In genomic region chr16:67892899-67893790, GRCh38 we compare ENCODE assay signal across 8 cellular contexts. TPM values are rescaled to one million over a fixed set of nuclear protein-coding genes. Genes with fewer than 3 reads are reported as not detected.
A peak's percentile ranks its signal among the peaks of the same experiment; 100 is the strongest.
DNase-seq lines count a peak whose midpoint lies in the region; ATAC-seq, FAIRE-seq and TF ChIP-seq lines count a peak whose summit lies in the region.

Gene PSKH1, plus strand, starts transcription at chr16:67893254. Its CDS starts 15,496 bp downstream, at chr16:67908750.

- H3K18ac ChIP-seq in H1 (ENCODE audit: extremely low read depth, low read length): no peak within 1 kb of the TSS; the same call in 1 of the 2 replicates
- peak within 1 kb of the TSS; percentile 62 for H3K18ac ChIP-seq in mesendoderm (ENCODE audit: low read length)

- DNase-seq in COLO829 (ENCODE audit: low spot score): peak; percentile 99
- DNase-seq in NT2/D1 (ENCODE audit: low read depth, low spot score): peak; percentile 96
- peak; percentile 98 for DNase-seq in activated CD8-positive, alpha-beta memory T cell treated with anti-CD3 and anti-CD28 coated beads, Interleukin-2, amount 10 ng/mL, durations not matched to agents 7 days and 5 days
- DNase-seq in H1 (ENCODE audit: low read depth in 1 of 2, low spot score in 2 of 2): peak; percentile 90 to 93
- DNase-seq in mesendoderm: peak; percentile 99
- DNase-seq in stimulated activated CD8-positive, alpha-beta memory T cell treated with anti-CD3 and anti-CD28 coated beads, Interleukin-12 subunit alpha, Interleukin-12 subunit beta, amount 100 ng/mL, for 4 hours (ENCODE audit: low read depth): peak; percentile 87

- peak within 1 kb of the TSS; percentile 94 for H4K5ac ChIP-seq in H1 (ENCODE audit: insufficient read length, low read depth, low read length)
- H4K5ac ChIP-seq in mesendoderm (ENCODE audit: low read length): no peak within 1 kb of the TSS

- no peaks in the 10 kb centered on the region for H3K27me3 Mint-ChIP-seq in activated CD8-positive, alpha-beta memory T cell treated with anti-CD3 and anti-CD28 coated beads, Interleukin-2, amount 10 ng/mL, durations not matched to agents 7 days and 5 days

- H3K27me3 ChIP-seq in HUES48 (ENCODE audit: control insufficient read depth, insufficient read depth, low read length): no peaks in the 10 kb centered on the region
- H3K27me3 ChIP-seq in NT2/D1 (ENCODE audit: insufficient read depth, insufficient read length): no peaks in the 10 kb centered on the region
- no peaks in the 10 kb centered on the region for H3K27me3 ChIP-seq in H1 (replicated peaks in 1 of 4; ENCODE audit: control insufficient read depth in 3 of 4, extremely low read depth in 1 of 4, insufficient read depth in 3 of 4, low read length in 3 of 4)
- H3K27me3 ChIP-seq in mesendoderm (ENCODE audit: insufficient read depth, low read length, poor library complexity): no peaks in the 10 kb centered on the region

- TF ChIP-seq RAD21 in H1 (IDR thresholded peaks at IDR 0.05 in 1 of 2, conservative IDR thresholded peaks at IDR 0.05 in 1 of 2; ENCODE audit: low read depth in 2 of 2, low read length in 2 of 2): no peak

- H2BK120ac ChIP-seq in H1 (replicated peaks; ENCODE audit: low read depth, low read length) (peak within 1 kb of the TSS; percentile 83), mesendoderm (ENCODE audit: low read depth, low read length) (no peak within 1 kb of the TSS)

- TF ChIP-seq POLR2A in H1 (IDR thresholded peaks at IDR 0.05; ENCODE audit: control extremely low read depth in 1 of 2, low read depth in 2 of 2, low read length in 2 of 2): peak; percentile 56 to 81

- H3K4me1 ChIP-seq in HUES48 (ENCODE audit: control insufficient read depth, insufficient read depth, low read length) (0 out of 2 replicates have a peak, but pooled peaks cover 8% of the 10 kb centered on the region), NT2/D1 (ENCODE audit: insufficient read depth, insufficient read length) (peaks cover 4% of the 10 kb centered on the region), H1 (replicated peaks in 1 of 4; ENCODE audit: control insufficient read depth in 3 of 4, insufficient read depth in 4 of 4, low read length in 3 of 4) (peaks cover 0 to 10% (median 7%) of the 10 kb centered on the region in 4 experiments; a peak in 4 of 7 replicates), mesendoderm (ENCODE audit: control insufficient read depth, low read depth, low read length) (peaks cover 3% of the 10 kb centered on the region)

- H3K56ac ChIP-seq in H1 (replicated peaks; ENCODE audit: insufficient read length, low read depth, low read length) (peak within 1 kb of the TSS; percentile 52), mesendoderm (ENCODE audit: low read length) (peak within 1 kb of the TSS; percentile 99)

- H3K4me3 Mint-ChIP-seq in activated CD8-positive, alpha-beta memory T cell treated with anti-CD3 and anti-CD28 coated beads, Interleukin-2, amount 10 ng/mL, durations not matched to agents 7 days and 5 days: peak within 1 kb of the TSS; percentile 95

- H3K4ac ChIP-seq in H1 (replicated peaks; ENCODE audit: insufficient read length, low read depth, low read length): peak within 1 kb of the TSS; percentile 78
- peak within 1 kb of the TSS; percentile 93 for H3K4ac ChIP-seq in mesendoderm (ENCODE audit: low read depth, low read length)

- H3K9ac ChIP-seq in HUES48 (ENCODE audit: low read depth, low read length) (peak within 1 kb of the TSS; percentile 96), NT2/D1 (ENCODE audit: insufficient read length, low read depth) (peak within 1 kb of the TSS; percentile 99), H1 (replicated peaks in 1 of 4; ENCODE audit: extremely low read depth in 1 of 4, low read depth in 3 of 4, low read length in 3 of 4) (peak within 1 kb of the TSS; percentile 95 to 100 (median 98)), mesendoderm (ENCODE audit: low read length) (peak within 1 kb of the TSS; percentile 99)

- no peak for FAIRE-seq in H1 (lab: Jason Lieb, UNC)

- peaks cover 0 to 1% of the 10 kb centered on the region in 2 experiments for H4K20me1 ChIP-seq in H1 (replicated peaks in 1 of 2; ENCODE audit: control insufficient read depth in 1 of 2, insufficient read depth in 2 of 2, low read length in 2 of 2)

- 3% methylated on average over 55 of the region's 93 CpGs; no CpG with 5 or more reads in 1 of the 2 experiments for WGBS in H1 (ENCODE audit: extremely low coverage in 1 of 2, insufficient coverage in 1 of 2, insufficient read length in 1 of 2, insufficient replicate concordance in 2 of 2, low coverage in 1 of 2, low lambda C conversion rate in 2 of 2, missing lambda C conversion rate in 1 of 2), 2 experiments
- WGBS in mesendoderm (ENCODE audit: extremely low coverage, insufficient coverage, low lambda C conversion rate): no CpG with 5 or more reads among the region's 93 CpGs

- ATAC-seq in GM21381 (IDR thresholded peaks at IDR 0.05; ENCODE audit: unreplicated experiment): peak; percentile 86
- peak; percentile 99 for ATAC-seq in activated CD8-positive, alpha-beta memory T cell treated with anti-CD3 and anti-CD28 coated beads, Interleukin-2, amount 10 ng/mL, durations not matched to agents 7 days and 5 days

- peaks cover 13% of the 10 kb centered on the region; the same call in 1 of the 2 replicates for H3K79me1 ChIP-seq in H1 (ENCODE audit: low read depth, low read length)
- peaks cover 21% of the 10 kb centered on the region for H3K79me1 ChIP-seq in mesendoderm (ENCODE audit: low read length)

- H3K27ac Mint-ChIP-seq in activated CD8-positive, alpha-beta memory T cell treated with anti-CD3 and anti-CD28 coated beads, Interleukin-2, amount 10 ng/mL, durations not matched to agents 7 days and 5 days: peak within 1 kb of the TSS; percentile 94

- H3K14ac ChIP-seq in H1 (ENCODE audit: insufficient read length): peak within 1 kb of the TSS; percentile 53

- H3K4me2 ChIP-seq in H1 (ENCODE audit: insufficient read depth in 1 of 2, low read depth in 2 of 2, low read length in 2 of 2) (peak within 1 kb of the TSS; percentile 83 to 95), mesendoderm (ENCODE audit: low read length) (peak within 1 kb of the TSS; percentile 90)

- CTCF ChIA-PET in activated CD8-positive, alpha-beta memory T cell treated with anti-CD3 and anti-CD28 coated beads, Interleukin-2, amount 10 ng/mL, durations not matched to agents 7 days and 5 days (lab: Charles Lee): interaction anchor here (0.8 to 3.5 kb wide), 10 partner anchors 9 to 147 kb away, joined by 3 to 18 read pairs (median 3); partner anchors contain the start of genes DDX28 and DUS2
- CTCF ChIA-PET in H1 (lab: Charles Lee; ENCODE audit: partially characterized antibody): interaction anchor here (1.0 to 21.8 kb wide), 6 partner anchors 10 to 148 kb away, joined by 3 to 623 read pairs (median 6); partner anchors contain the start of genes CTRL, LCAT, NRN1L and PSMB10

- peak within 1 kb of the TSS; percentile 27 for H4K91ac ChIP-seq in H1 (replicated peaks; ENCODE audit: insufficient read length, low read length)

- 0 out of 2 replicates have a peak within 1 kb of the TSS, but pooled peaks have one; percentile 50 for H2BK12ac ChIP-seq in H1 (ENCODE audit: low read depth, low read length)

- POLR2A ChIA-PET in H1 (lab: Charles Lee; ENCODE audit: partially characterized antibody): interaction anchor here (0.6 to 2.6 kb wide), 15 partner anchors 8 to 226 kb away, joined by 3 to 25 read pairs (median 4); partner anchors contain the start of genes CTRL, EDC4, NRN1L and NUTF2

- H3K79me2 ChIP-seq in H1 (ENCODE audit: control insufficient read depth in 1 of 2, insufficient read depth in 2 of 2, low read length in 2 of 2) (peaks cover 11 to 37% of the 10 kb centered on the region in 2 experiments), mesendoderm (ENCODE audit: control insufficient read depth, insufficient read depth, low read length) (peaks cover 24% of the 10 kb centered on the region)

- no peak within 1 kb of the TSS for H2AFZ ChIP-seq in H1 (ENCODE audit: low read length)

- H3K23ac ChIP-seq in H1 (ENCODE audit: insufficient read length) (no peak within 1 kb of the TSS), mesendoderm (ENCODE audit: low read length) (no peak within 1 kb of the TSS)

- H3K23me2 ChIP-seq in H1 (ENCODE audit: low read depth, low read length): peaks cover 4% of the 10 kb centered on the region

- no peak within 1 kb of the TSS for H2BK20ac ChIP-seq in H1 (ENCODE audit: low read length)

- H3K9me3 ChIP-seq in HUES48 (ENCODE audit: control insufficient read depth, insufficient read depth, low read length) (no peaks in the 10 kb centered on the region), NT2/D1 (ENCODE audit: insufficient read depth, low read length) (no peaks in the 10 kb centered on the region), H1 (ENCODE audit: insufficient read depth in 2 of 2, low read depth in 1 of 2, low read length in 1 of 2) (no peaks in the 10 kb centered on the region)

- H3K4me3 ChIP-seq in HUES48 (ENCODE audit: low read depth, low read length): peak within 1 kb of the TSS; percentile 99
- H3K4me3 ChIP-seq in NT2/D1 (ENCODE audit: insufficient read length, low read depth): peak within 1 kb of the TSS; percentile 99
- peak within 1 kb of the TSS; percentile 88 to 94 (median 94) for H3K4me3 ChIP-seq in H1 (ENCODE audit: extremely low read depth in 1 of 4, insufficient read depth in 2 of 4, low read depth in 3 of 4, low read length in 4 of 4)
- H3K4me3 ChIP-seq in mesendoderm (ENCODE audit: low read length): peak within 1 kb of the TSS; percentile 97

- H2BK15ac ChIP-seq in H1 (ENCODE audit: low read length) (no peak within 1 kb of the TSS), mesendoderm (replicated peaks; ENCODE audit: low read depth) (no peak within 1 kb of the TSS)

- H4K8ac ChIP-seq in H1 (ENCODE audit: extremely low read depth, insufficient read depth, low read length) (peak within 1 kb of the TSS; percentile 100), mesendoderm (ENCODE audit: low read depth, low read length) (no peak within 1 kb of the TSS)

- H2AK5ac ChIP-seq in H1 (ENCODE audit: low read depth, low read length): no peak within 1 kb of the TSS
- peak within 1 kb of the TSS; percentile 64 for H2AK5ac ChIP-seq in mesendoderm (ENCODE audit: low read length)

- TF ChIP-seq CTCF in H1 (IDR thresholded peaks at IDR 0.05; ENCODE audit: control extremely low read depth in 1 of 3, insufficient read depth in 1 of 3, low read depth in 1 of 3, low read length in 3 of 3): no peak

- H3K4me1 Mint-ChIP-seq in activated CD8-positive, alpha-beta memory T cell treated with anti-CD3 and anti-CD28 coated beads, Interleukin-2, amount 10 ng/mL, durations not matched to agents 7 days and 5 days: peaks cover 22% of the 10 kb centered on the region

- peak within 1 kb of the TSS; percentile 83 for H3K27ac ChIP-seq in HUES48 (ENCODE audit: low read depth, low read length)
- peak within 1 kb of the TSS; percentile 87 for H3K27ac ChIP-seq in H1 (ENCODE audit: low read depth, low read length)
- peak within 1 kb of the TSS; percentile 54 for H3K27ac ChIP-seq in mesendoderm (ENCODE audit: low read depth, low read length)

- H3K36me3 ChIP-seq in HUES48 (ENCODE audit: control insufficient read depth, insufficient read depth, low read length) (no peaks in the 10 kb centered on the region), NT2/D1 (ENCODE audit: insufficient read depth, insufficient read length, low read length) (peaks cover 10% of the 10 kb centered on the region), H1 (ENCODE audit: control insufficient read depth in 2 of 4, insufficient read depth in 4 of 4, low read length in 3 of 4) (no peaks in the 10 kb centered on the region), mesendoderm (ENCODE audit: control insufficient read depth, insufficient read depth, low read length) (no peaks in the 10 kb centered on the region)

- peaks cover 2% of the 10 kb centered on the region for H3K36me3 Mint-ChIP-seq in activated CD8-positive, alpha-beta memory T cell treated with anti-CD3 and anti-CD28 coated beads, Interleukin-2, amount 10 ng/mL, durations not matched to agents 7 days and 5 days

- H2BK5ac ChIP-seq in H1 (ENCODE audit: low read depth, low read length): peak within 1 kb of the TSS; percentile 96
- peak within 1 kb of the TSS; percentile 62 for H2BK5ac ChIP-seq in mesendoderm (ENCODE audit: low read length)

- TF ChIP-seq EP300 in H1 (IDR thresholded peaks at IDR 0.05; ENCODE audit: borderline replicate concordance in 1 of 2, low read depth in 2 of 2, low read length in 2 of 2): 0 out of 3 replicates have a peak, but pooled peaks of 1 of the 2 experiments have one; percentile 43

- H3K9me3 Mint-ChIP-seq in activated CD8-positive, alpha-beta memory T cell treated with anti-CD3 and anti-CD28 coated beads, Interleukin-2, amount 10 ng/mL, durations not matched to agents 7 days and 5 days (ENCODE audit: low read depth): no peaks in the 10 kb centered on the region

RNA-seq across cellular contexts. Expression of gene PSKH1, which starts in this region (rescaled TPM):
- 10 to 100 TPM; 21.0 to 21.6 TPM for total RNA-seq in activated CD8-positive, alpha-beta memory T cell treated with anti-CD3 and anti-CD28 coated beads, Interleukin-2, amount 10 ng/mL, durations not matched to agents 7 days and 5 days
- total RNA-seq in H1 (2021; fragmentation: NEBNext Ultra II Directional; extraction: Animal tissue kit (Norgen Biotek cat#: 25700)): 24.8 and 25.4 TPM in 2 replicates
- 51.0 and 55.8 TPM in 2 replicates for polyA plus RNA-seq in H1 (2011; rRNA removed)
- polyA plus RNA-seq in H1 (2011; cell fraction: cytosol; rRNA removed): 34.2 TPM
- 45.7 TPM for polyA plus RNA-seq in H1 (2011; cell fraction: nucleus; rRNA removed)
- 21.9 to 30.0 TPM (median 27.0 TPM) in 4 replicates for polyA plus RNA-seq in H1 (2012, experiment 1 of 2)
- polyA plus RNA-seq in H1 (2012, experiment 2 of 2): 29.5 TPM
- 23.3 TPM for polyA plus RNA-seq in H1 (2013, experiment 1 of 2)
- 23.3 TPM for polyA plus RNA-seq in H1 (2013, experiment 2 of 2)
- polyA minus RNA-seq in H1 (2011; rRNA and poly(A)+ RNA removed): 57.8 and 66.9 TPM in 2 replicates
- 27.6 TPM for polyA minus RNA-seq in H1 (2011; cell fraction: cytosol; rRNA and poly(A)+ RNA removed)
- 35.7 TPM for polyA minus RNA-seq in H1 (2011; cell fraction: nucleus; rRNA and poly(A)+ RNA removed)
- 22.4 TPM for polyA plus RNA-seq in mesendoderm (2013, experiment 1 of 2)
- 20.5 TPM for polyA plus RNA-seq in mesendoderm (2013, experiment 2 of 2)

Comparison
In these comparisons a context has a peak if more than half of its experiments do, and no peak if none do; other contexts are left out.
1. Peak in every context shown above with its lines: DNase-seq, ATAC-seq, H3K4me3 ChIP-seq and H3K27ac ChIP-seq.